Comparison of ENCODE assay signal across 18 cellular contexts in genomic region chr12:89800435-89800834, GRCh38.
"Had no signal": no experiment of that assay in that cellular context is flagged by ENCODE, and none has a peak within 500 bp of the region (broad histone marks: within the 10 kb centered on the region; RNA-seq: fewer than 3 reads in every experiment).

No MANE protein-coding gene starts in this region.

- H3K9me3 ChIP-seq: adrenal gland, left lung, mucosa of descending colon, pancreas, sigmoid colon, thoracic aorta had no signal

- H3K36me3 Mint-ChIP-seq: activated CD4-positive, alpha-beta memory T cell treated with anti-CD3 and anti-CD28 coated beads for 36 hours; activated CD8-positive, alpha-beta memory T cell treated with anti-CD3 and anti-CD28 coated beads, Interleukin-2, amount 10 ng/mL, durations not matched to agents 7 days and 5 days; activated naive CD4-positive, alpha-beta T cell treated with anti-CD3 and anti-CD28 coated beads, Interleukin-2, amount 50 U/mL, for 24 hours; naive thymus-derived CD4-positive, alpha-beta T cell had no signal

- H3K36me3 ChIP-seq: adrenal gland, left lung, pancreas, sigmoid colon, thoracic aorta had no signal

- H3K27me3 Mint-ChIP-seq: activated CD4-positive, alpha-beta memory T cell treated with anti-CD3 and anti-CD28 coated beads for 36 hours; activated CD8-positive, alpha-beta memory T cell treated with anti-CD3 and anti-CD28 coated beads, Interleukin-2, amount 10 ng/mL, durations not matched to agents 7 days and 5 days; activated naive CD4-positive, alpha-beta T cell treated with anti-CD3 and anti-CD28 coated beads, Interleukin-2, amount 50 U/mL, for 24 hours; naive thymus-derived CD4-positive, alpha-beta T cell; stimulated activated naive CD8-positive, alpha-beta T cell treated with anti-CD3 and anti-CD28 coated beads, Interleukin-15, amount 100 ng/mL, for 72 hours had no signal

- H3K9me3 Mint-ChIP-seq: activated CD4-positive, alpha-beta memory T cell treated with anti-CD3 and anti-CD28 coated beads for 36 hours; activated naive CD4-positive, alpha-beta T cell treated with anti-CD3 and anti-CD28 coated beads, Interleukin-2, amount 50 U/mL, for 24 hours had no signal

- H3K4me1 ChIP-seq: adrenal gland, left lung, pancreas, sigmoid colon had no signal

- H3K4me3 Mint-ChIP-seq: activated CD4-positive, alpha-beta memory T cell treated with anti-CD3 and anti-CD28 coated beads for 36 hours; activated CD8-positive, alpha-beta memory T cell treated with anti-CD3 and anti-CD28 coated beads, Interleukin-2, amount 10 ng/mL, durations not matched to agents 7 days and 5 days; activated naive CD4-positive, alpha-beta T cell treated with anti-CD3 and anti-CD28 coated beads, Interleukin-2, amount 50 U/mL, for 24 hours; naive thymus-derived CD4-positive, alpha-beta T cell; stimulated activated naive CD8-positive, alpha-beta T cell treated with anti-CD3 and anti-CD28 coated beads, Interleukin-15, amount 100 ng/mL, for 72 hours had no signal

- FAIRE-seq: colon, kidney, pancreas had no signal

- ATAC-seq: activated CD8-positive, alpha-beta memory T cell treated with anti-CD3 and anti-CD28 coated beads, Interleukin-2, amount 10 ng/mL, durations not matched to agents 7 days and 5 days; left lung; mucosa of descending colon; naive thymus-derived CD4-positive, alpha-beta T cell; pancreas; stimulated activated naive CD8-positive, alpha-beta T cell treated with anti-CD3 and anti-CD28 coated beads, Interleukin-15, amount 100 ng/mL, for 72 hours had no signal

- H3K27ac ChIP-seq: adrenal gland, left lung, pancreas, sigmoid colon, thoracic aorta had no signal

- H3K27ac Mint-ChIP-seq: activated CD4-positive, alpha-beta memory T cell treated with anti-CD3 and anti-CD28 coated beads for 36 hours; activated CD8-positive, alpha-beta memory T cell treated with anti-CD3 and anti-CD28 coated beads, Interleukin-2, amount 10 ng/mL, durations not matched to agents 7 days and 5 days; activated naive CD4-positive, alpha-beta T cell treated with anti-CD3 and anti-CD28 coated beads, Interleukin-2, amount 50 U/mL, for 24 hours; stimulated activated naive CD8-positive, alpha-beta T cell treated with anti-CD3 and anti-CD28 coated beads, Interleukin-15, amount 100 ng/mL, for 72 hours had no signal

- DNase-seq: activated CD4-positive, alpha-beta memory T cell treated with anti-CD3 and anti-CD28 coated beads for 36 hours; activated CD8-positive, alpha-beta memory T cell treated with anti-CD3 and anti-CD28 coated beads, Interleukin-2, amount 10 ng/mL, durations not matched to agents 7 days and 5 days; activated effector memory CD4-positive, alpha-beta T cell treated with Interleukin-2 at 50 U/mL for 16 hours; activated T-cell treated with anti-CD3 and anti-CD28 coated beads, Interleukin-2, amount 50 U/mL, for 1 hour; adrenal gland; caudate nucleus; kidney; left lung; mammary epithelial cell; mucosa of descending colon; naive thymus-derived CD4-positive, alpha-beta T cell; pancreas; sigmoid colon; stimulated activated CD4-positive, alpha-beta T cell treated with anti-CD3 and anti-CD28 coated beads, Interleukin-1b, Interleukin-23, amount 100 ng/mL, for 48 hours; stimulated activated naive CD8-positive, alpha-beta T cell treated with anti-CD3 and anti-CD28 coated beads, Interleukin-15, amount 100 ng/mL, for 72 hours had no signal

- H3K4me3 ChIP-seq: adrenal gland, left lung, mucosa of descending colon, pancreas, sigmoid colon, thoracic aorta had no signal

- H3K4me1 Mint-ChIP-seq: activated CD8-positive, alpha-beta memory T cell treated with anti-CD3 and anti-CD28 coated beads, Interleukin-2, amount 10 ng/mL, durations not matched to agents 7 days and 5 days; activated naive CD4-positive, alpha-beta T cell treated with anti-CD3 and anti-CD28 coated beads, Interleukin-2, amount 50 U/mL, for 24 hours; stimulated activated naive CD8-positive, alpha-beta T cell treated with anti-CD3 and anti-CD28 coated beads, Interleukin-15, amount 100 ng/mL, for 72 hours had no signal

- H3K27me3 ChIP-seq: adrenal gland, left lung, pancreas, sigmoid colon had no signal
